Comparison of ENCODE assay signal across 8 cellular contexts in genomic region chr17:17822189-17822978, GRCh38. TPM values are rescaled to one million over a fixed set of nuclear protein-coding genes. Genes with fewer than 3 reads are reported as not detected.
DNase-seq lines count a peak whose midpoint lies in the region; ATAC-seq and TF ChIP-seq lines count a peak whose summit lies in the region.

No MANE protein-coding gene starts in this region.

- no peaks in the 10 kb centered on the region for H3K9me3 Mint-ChIP-seq in stimulated activated naive CD8-positive, alpha-beta T cell treated with anti-CD3 and anti-CD28 coated beads, Interleukin-15, Interleukin-2, amounts not matched to agents 100 ng/mL and 50 ng/mL, for 24 hours

- H3K36me3 Mint-ChIP-seq in stimulated activated naive CD8-positive, alpha-beta T cell treated with anti-CD3 and anti-CD28 coated beads, Interleukin-15, Interleukin-2, amounts not matched to agents 100 ng/mL and 50 ng/mL, for 24 hours (ENCODE audit: low read depth) = peaks cover 35% of the 10 kb centered on the region

- peaks cover 53% of the 10 kb centered on the region for H3K4me1 ChIP-seq in mesodermal cell (ENCODE audit: control insufficient read depth, insufficient read depth, low read length, poor library complexity, severe bottlenecking)
- peaks cover 77% of the 10 kb centered on the region for H3K4me1 ChIP-seq in upper lobe of right lung

- no peaks in the 10 kb centered on the region for H3K27me3 ChIP-seq in upper lobe of right lung

- ATAC-seq in stimulated activated naive CD8-positive, alpha-beta T cell treated with anti-CD3 and anti-CD28 coated beads, Interleukin-15, Interleukin-2, amounts not matched to agents 100 U/mL and 50 U/mL, for 24 hours = no peak
- ATAC-seq in upper lobe of right lung = no peak

- H3K36me3 ChIP-seq in mesodermal cell (ENCODE audit: control insufficient read depth, insufficient read depth, low read length) (peaks cover 54% of the 10 kb centered on the region), upper lobe of right lung (peaks cover 22% of the 10 kb centered on the region)

- no peaks in the 10 kb centered on the region for H3K27me3 Mint-ChIP-seq in stimulated activated naive CD8-positive, alpha-beta T cell treated with anti-CD3 and anti-CD28 coated beads, Interleukin-15, Interleukin-2, amounts not matched to agents 100 ng/mL and 50 ng/mL, for 24 hours

- no peak overlapping the region for H3K27ac Mint-ChIP-seq in stimulated activated naive CD8-positive, alpha-beta T cell treated with anti-CD3 and anti-CD28 coated beads, Interleukin-15, Interleukin-2, amounts not matched to agents 100 ng/mL and 50 ng/mL, for 24 hours

- H3K4me3 ChIP-seq in cardiac fibroblast (replicated peaks in 1 of 2; ENCODE audit: low read depth in 2 of 2, low read length in 2 of 2) = peak overlapping the region; percentile 51 to 53
- H3K4me3 ChIP-seq in mesodermal cell (ENCODE audit: extremely low read depth, insufficient read depth, low read length, poor library complexity, severe bottlenecking) = peak overlapping the region; percentile 34
- peak overlapping the region; percentile 55 for H3K4me3 ChIP-seq in upper lobe of right lung

- no peak for TF ChIP-seq CTCF in cardiac fibroblast (IDR thresholded peaks at IDR 0.05; ENCODE audit: low read depth, low read length)
- TF ChIP-seq CTCF in upper lobe of right lung (IDR thresholded peaks at IDR 0.05) = no peak

- 85 to 87% methylated on average over 4 of the region's 4 CpGs for WGBS in mesodermal cell (ENCODE audit: insufficient coverage in 2 of 2), 2 experiments

- H3K27ac ChIP-seq in mesodermal cell (ENCODE audit: low read depth, low read length, severe bottlenecking) (no peak overlapping the region), upper lobe of right lung (peak overlapping the region; percentile 47)

- no peak for DNase-seq in stimulated activated naive CD8-positive, alpha-beta T cell treated with anti-CD3 and anti-CD28 coated beads, Interleukin-15, Interleukin-2, amounts not matched to agents 100 U/mL and 50 U/mL, for 24 hours
- DNase-seq in cardiac fibroblast (ENCODE audit: low read depth in 2 of 2) (peak; percentile 91 to 92), upper lobe of right lung (no peak), mesenteric fat pad (ENCODE audit: low spot score) (no peak), NCI-H748 (lab: John Stamatoyannopoulos, UW; ENCODE audit: unreplicated experiment) (no peak), SKM-1 treated with dmso at 0.1 percent for 144 hours (lab: John Stamatoyannopoulos, UW; ENCODE audit: unreplicated experiment) (no peak)

- H3K4me1 Mint-ChIP-seq in stimulated activated naive CD8-positive, alpha-beta T cell treated with anti-CD3 and anti-CD28 coated beads, Interleukin-15, Interleukin-2, amounts not matched to agents 100 ng/mL and 50 ng/mL, for 24 hours (ENCODE audit: low read depth) = peaks cover 87% of the 10 kb centered on the region

- intact Hi-C loops in upper lobe of right lung (cut with DNase I) = no loop called here

- peak overlapping the region; percentile 26 for H3K4me3 Mint-ChIP-seq in stimulated activated naive CD8-positive, alpha-beta T cell treated with anti-CD3 and anti-CD28 coated beads, Interleukin-15, Interleukin-2, amounts not matched to agents 100 ng/mL and 50 ng/mL, for 24 hours

- H3K9me3 ChIP-seq in mesodermal cell (ENCODE audit: control insufficient read depth, low read length) (no peaks in the 10 kb centered on the region), upper lobe of right lung (no peaks in the 10 kb centered on the region)

RNA-seq across cellular contexts. Expression of gene SREBF1, which starts 14.4 kb away (rescaled TPM):
- polyA plus RNA-seq in mesodermal cell (2013, experiment 1 of 2) = 51.2 TPM
- polyA plus RNA-seq in mesodermal cell (2013, experiment 2 of 2) = 44.7 TPM
- total RNA-seq in upper lobe of right lung (80.8 TPM), mesenteric fat pad (39.9 TPM)

Comparison
In these comparisons a context has a peak if more than half of its experiments do, and no peak if none do; other contexts are left out.
1. DNase-seq: peak in cardiac fibroblast (2 of 2); none in stimulated activated naive CD8-positive, alpha-beta T cell treated with anti-CD3 and anti-CD28 coated beads, Interleukin-15, Interleukin-2, amounts not matched to agents 100 U/mL and 50 U/mL, for 24 hours (single experiment), upper lobe of right lung (single experiment), mesenteric fat pad (single experiment), NCI-H748 (single experiment) and SKM-1 treated with dmso at 0.1 percent for 144 hours (single experiment).
2. Peak in every context shown above with its lines, with median percentiles within 50 percentile points of each other: H3K4me3 ChIP-seq.